ENCODE assay signal across 9 cellular contexts in genomic region chr6:30238178-30238795, GRCh38. TPM values are rescaled to one million over a fixed set of nuclear protein-coding genes. Genes with fewer than 3 reads are reported as not detected.
DNase-seq lines count a peak whose midpoint lies in the region; ATAC-seq and TF ChIP-seq lines count a peak whose summit lies in the region.
"Had no signal": no experiment of that assay in that cellular context is flagged by ENCODE, and none has a peak within 500 bp of the region (broad histone marks: within the 10 kb centered on the region; RNA-seq: fewer than 3 reads in every experiment).

No MANE protein-coding gene starts in this region.

- no peak overlapping the region for H2BK15ac ChIP-seq in IMR-90 (ENCODE audit: low read depth, low read length)

- TF ChIP-seq CTCF in IMR-90 (conservative IDR thresholded peaks at IDR 0.05; ENCODE audit: low read depth, low read length) = peak; percentile 40
- peak; percentile 50 for TF ChIP-seq CTCF in astrocyte of the spinal cord (IDR thresholded peaks at IDR 0.05; ENCODE audit: low read depth, low read length)
- TF ChIP-seq CTCF in neural progenitor cell (IDR thresholded peaks at IDR 0.05) = peak; percentile 34

- H3K4me1 Mint-ChIP-seq in neural progenitor cell = no peaks in the 10 kb centered on the region

- in situ Hi-C loops in IMR-90 (cut with MboI; ENCODE audit: low sequenced_read_pairs) (no loop called here), astrocyte of the spinal cord (cut with HindIII; ENCODE audit: low sequenced_read_pairs) (no loop called here)

- no peaks in the 10 kb centered on the region for H4K20me1 ChIP-seq in IMR-90 (ENCODE audit: insufficient read depth, low read length)
- H4K20me1 ChIP-seq in neural progenitor cell (ENCODE audit: low read depth) = no peaks in the 10 kb centered on the region

- intact Hi-C loops in IMR-90 (cut with micrococcal nuclease) = loop anchor here (1.0 kb wide), 1 partner anchor 159 kb away; no protein-coding TSS in a partner anchor

- no peaks in the 10 kb centered on the region for H3K9me1 ChIP-seq in IMR-90 (ENCODE audit: insufficient read depth, low read length)

- H3K36me3 ChIP-seq in IMR-90 (ENCODE audit: control insufficient read depth, insufficient read depth, low read length) (no peaks in the 10 kb centered on the region), neural progenitor cell (no peaks in the 10 kb centered on the region)

- BruUV-seq in IMR-90 (replicated peaks; lab: Mats Ljungman, UMichigan) = no TSS peak

- H4K8ac ChIP-seq in IMR-90 (ENCODE audit: low read depth in 2 of 2, low read length in 2 of 2) = no peak overlapping the region

- no peak overlapping the region for H2AK5ac ChIP-seq in IMR-90 (ENCODE audit: low read depth, low read length)

- no peak overlapping the region for H2BK120ac ChIP-seq in IMR-90 (ENCODE audit: low read depth, low read length)

- H4K5ac ChIP-seq in IMR-90 (ENCODE audit: low read depth, low read length) = no peak overlapping the region

- no peak overlapping the region for H4K91ac ChIP-seq in IMR-90 (ENCODE audit: insufficient read depth, low read depth, low read length)

- H2AFZ ChIP-seq in IMR-90 (replicated peaks; ENCODE audit: low read length, poor library complexity) = no peak overlapping the region
- no peak overlapping the region for H2AFZ ChIP-seq in neural progenitor cell (replicated peaks)

- H3K27ac ChIP-seq in IMR-90 (ENCODE audit: insufficient read depth, low read length) (no peak overlapping the region), neural progenitor cell (no peak overlapping the region)
- H3K27ac ChIP-seq: SK-N-MC had no signal

- H3K4ac ChIP-seq in IMR-90 (ENCODE audit: low read depth, low read length) = no peak overlapping the region

- no peaks in the 10 kb centered on the region for H3K27me3 Mint-ChIP-seq in neural progenitor cell (ENCODE audit: insufficient read depth, low read depth)

- ATAC-seq in IMR-90 (ENCODE audit: low read depth) = peak; percentile 71; the same call in 1 of the 2 replicates
- no peak for ATAC-seq in HG03378 (IDR thresholded peaks at IDR 0.05; ENCODE audit: unreplicated experiment)

- WGBS in IMR-90 (ENCODE audit: extremely low coverage in 2 of 2, insufficient read length in 1 of 2), 2 experiments = 40% methylated on average over 2 of the region's 6 CpGs; no CpG with 5 or more reads in 1 of the 2 experiments

- dilution Hi-C loops in IMR-90 (cut with HindIII; ENCODE audit: low sequenced_read_pairs, unreplicated experiment) = no loop called here

- H3K14ac ChIP-seq in IMR-90 (replicated peaks; ENCODE audit: low read depth, low read length) = no peak overlapping the region

- no peak overlapping the region for H3K4me3 Mint-ChIP-seq in neural progenitor cell

- H3K27ac Mint-ChIP-seq in neural progenitor cell = no peak overlapping the region

- no peak overlapping the region for H2BK5ac ChIP-seq in IMR-90 (ENCODE audit: low read depth, low read length, poor library complexity, severe bottlenecking)

- TF ChIP-seq POLR2A in IMR-90 (IDR thresholded peaks at IDR 0.05; ENCODE audit: low read depth, low read length) = no peak

- H3K23ac ChIP-seq in IMR-90 (ENCODE audit: low read depth, low read length) = no peak overlapping the region

- H3K9ac ChIP-seq in IMR-90 (ENCODE audit: low read depth, low read length) (no peak overlapping the region), neural progenitor cell (no peak overlapping the region)

- H2BK20ac ChIP-seq in IMR-90 (ENCODE audit: low read depth, low read length) = no peak overlapping the region

- CTCF ChIA-PET in IMR-90 (lab: Yijun Ruan, JAX) = interaction anchor here (1.3 to 1.4 kb wide), 2 partner anchors 19 to 24 kb away, joined by 3 to 4 read pairs; no protein-coding TSS in a partner anchor

- H3K4me1 ChIP-seq in IMR-90 (ENCODE audit: control insufficient read depth, insufficient read depth, low read length) (no peaks in the 10 kb centered on the region), neural progenitor cell (no peaks in the 10 kb centered on the region)

- H2AK9ac ChIP-seq in IMR-90 (replicated peaks; ENCODE audit: low read depth, low read length, poor library complexity) = no peak overlapping the region

- H3K79me1 ChIP-seq in IMR-90 (ENCODE audit: low read depth in 1 of 2, low read length in 2 of 2) = no peaks in the 10 kb centered on the region

- H3K18ac ChIP-seq in IMR-90 (ENCODE audit: low read depth, low read length) = no peak overlapping the region

- DNase-seq in NCI-H345 (lab: John Stamatoyannopoulos, UW) (peak; percentile 8), NCI-H345 treated with DMSO at 0.1 percent for 48 hours (lab: John Stamatoyannopoulos, UW; ENCODE audit: unreplicated experiment) (no peak), IMR-90 (peak; percentile 31), astrocyte of the spinal cord (ENCODE audit: low read depth, low spot score) (no peak), neural progenitor cell (ENCODE audit: low spot score) (peak; percentile 25), NCI-H2171 treated with DMSO at 0.1 percent for 48 hours (lab: John Stamatoyannopoulos, UW) (no peak), GM19238 (ENCODE audit: insufficient read length, low spot score) (no peak)

- no peaks in the 10 kb centered on the region for H3K9me3 ChIP-seq in IMR-90 (ENCODE audit: control insufficient read depth, insufficient read depth, low read length)
- no peaks in the 10 kb centered on the region for H3K9me3 ChIP-seq in neural progenitor cell (ENCODE audit: low read depth)

- H3K4me3 ChIP-seq in IMR-90 (ENCODE audit: insufficient read depth, low read depth, low read length) = no peak overlapping the region
- H3K4me3 ChIP-seq in astrocyte of the spinal cord (ENCODE audit: low read depth, low read length) = no peak overlapping the region
- no peak overlapping the region for H3K4me3 ChIP-seq in neural progenitor cell
- H3K4me3 ChIP-seq: SK-N-MC had no signal

- H3K4me2 ChIP-seq in IMR-90 (ENCODE audit: low read depth, low read length) = no peak overlapping the region
- H3K4me2 ChIP-seq in neural progenitor cell = no peak overlapping the region

- no peaks in the 10 kb centered on the region for H3K36me3 Mint-ChIP-seq in neural progenitor cell

- H3K79me2 ChIP-seq in neural progenitor cell (ENCODE audit: low read depth) = no peaks in the 10 kb centered on the region

- TF ChIP-seq RAD21 in IMR-90 (IDR thresholded peaks at IDR 0.05; ENCODE audit: low read length) = peak; percentile 47

- H3K27me3 ChIP-seq in IMR-90 (ENCODE audit: control insufficient read depth, insufficient read depth, low read length) (peaks cover 6% of the 10 kb centered on the region; the same call in 1 of the 2 replicates), neural progenitor cell (peaks cover 28% of the 10 kb centered on the region)

- no peak overlapping the region for H3K56ac ChIP-seq in IMR-90 (ENCODE audit: extremely low read depth, insufficient read depth, low read length)

- H3K9me3 Mint-ChIP-seq in neural progenitor cell = no peaks in the 10 kb centered on the region

- POLR2A ChIA-PET in IMR-90 (lab: Charles Lee; ENCODE audit: unreplicated experiment) = no interaction called here

- no peaks in the 10 kb centered on the region for H3F3A ChIP-seq in neural progenitor cell (ENCODE audit: low read depth)

TF ChIP-seq in IMR-90, 13 proteins besides CTCF, POLR2A, EP300 and RAD21:
- TF ChIP-seq MAZ (IDR thresholded peaks at IDR 0.05; ENCODE audit: borderline replicate concordance, low read depth, low read length) (no peak), SMC3 (IDR thresholded peaks at IDR 0.05; ENCODE audit: low read depth, low read length) (peak; percentile 42)

RNA-seq across cellular contexts. Expression of gene TRIM26, which starts 25.1 kb away (rescaled TPM):
- total RNA-seq in IMR-90 (2012; rRNA removed) (22.6 and 23.3 TPM in 2 replicates), neural progenitor cell (ENCODE audit: low replicate concordance) (8.3 and 20.0 TPM in 2 replicates)
- 23.8 and 24.6 TPM in 2 replicates for polyA plus RNA-seq in IMR-90 (2012; rRNA removed)
- polyA plus RNA-seq in IMR-90 (2012; cell fraction: cytosol; rRNA removed) = 17.1 and 17.6 TPM in 2 replicates
- 29.3 and 43.3 TPM in 2 replicates for polyA plus RNA-seq in IMR-90 (2012; cell fraction: nucleus; rRNA removed; ENCODE audit: low replicate concordance)

Comparison
In these comparisons a context has a peak if more than half of its experiments do, and no peak if none do; other contexts are left out.
1. DNase-seq: peak in NCI-H345 (single experiment), IMR-90 (single experiment) and neural progenitor cell (single experiment); none in NCI-H345 treated with DMSO at 0.1 percent for 48 hours (single experiment), astrocyte of the spinal cord (single experiment), NCI-H2171 treated with DMSO at 0.1 percent for 48 hours (single experiment) and GM19238 (single experiment).
2. Peak in every context shown above with its lines, with median percentiles within 50 percentile points of each other: CTCF ChIP-seq.